ENCODE assay signal across 14 cellular contexts in genomic region chr10:30827531-30828120, GRCh38.
A peak's percentile ranks its signal among the peaks of the same experiment; 100 is the strongest.
DNase-seq lines count a peak whose midpoint lies in the region; ATAC-seq and TF ChIP-seq lines count a peak whose summit lies in the region.
"Had no signal": no experiment of that assay in that cellular context is flagged by ENCODE, and none has a peak within 500 bp of the region (broad histone marks: within the 10 kb centered on the region; RNA-seq: fewer than 3 reads in every experiment).

No MANE protein-coding gene starts in this region.

- H3K9me3 Mint-ChIP-seq in HFFc6, result no peaks in the 10 kb centered on the region
- peaks cover 2% of the 10 kb centered on the region for H3K9me3 Mint-ChIP-seq in endodermal cell
- H3K9me3 Mint-ChIP-seq: effector memory CD8-positive, alpha-beta T cell; nephron progenitor cell had no signal

- intact Hi-C loops in sciatic nerve (cut with DNase I), result no loop called here

- DNase-seq in HFFc6 (peak; percentile 37), RPMI7951 (ENCODE audit: low read depth) (peak; percentile 57), fibroblast of pulmonary artery (ENCODE audit: low read depth) (peak; percentile 79), sciatic nerve (ENCODE audit: low spot score) (no peak), BE2C (no peak), endodermal cell (no peak)
- no peak for DNase-seq in activated T-cell treated with anti-CD3 and anti-CD28 coated beads, Interleukin-2, amount 50 U/mL, for 48 hours
- DNase-seq in stimulated activated CD4-positive, alpha-beta T cell treated with anti-CD3 and anti-CD28 coated beads, Interleukin-12 subunit alpha, Interleukin-12 subunit beta, amount 100 ng/mL, for 4 hours, result no peak
- DNase-seq: activated gamma-delta T cell; brain microvascular endothelial cell; effector memory CD8-positive, alpha-beta T cell; NCI-H2107; nephron progenitor cell; stimulated activated naive CD4-positive, alpha-beta T cell had no signal

- H3K4me3 Mint-ChIP-seq in HFFc6, result no peak overlapping the region
- no peak overlapping the region for H3K4me3 Mint-ChIP-seq in endodermal cell
- H3K4me3 Mint-ChIP-seq: effector memory CD8-positive, alpha-beta T cell; nephron progenitor cell had no signal

- ATAC-seq in sciatic nerve, result peak; percentile 60
- ATAC-seq: effector memory CD8-positive, alpha-beta T cell had no signal

- peaks cover 5% of the 10 kb centered on the region for H3K27me3 Mint-ChIP-seq in HFFc6 (ENCODE audit: insufficient read depth)
- peaks cover 99% of the 10 kb centered on the region for H3K27me3 Mint-ChIP-seq in endodermal cell (ENCODE audit: insufficient read depth)

- H3K27me3 ChIP-seq in BE2C, result no peaks in the 10 kb centered on the region
- H3K27me3 ChIP-seq in endodermal cell (ENCODE audit: control insufficient read depth, insufficient read depth, low read length, poor library complexity, severe bottlenecking), result peaks cover 92% of the 10 kb centered on the region
- H3K27me3 ChIP-seq: brain microvascular endothelial cell had no signal

- no peak overlapping the region for H3K9ac ChIP-seq in endodermal cell (ENCODE audit: extremely low read depth, low read length, poor library complexity, severe bottlenecking)

- H3K27ac Mint-ChIP-seq in HFFc6 (no peak overlapping the region), endodermal cell (no peak overlapping the region)
- H3K27ac Mint-ChIP-seq: effector memory CD8-positive, alpha-beta T cell; nephron progenitor cell had no signal

- 80 to 82% methylated on average over 2 to 7 of the region's 8 CpGs for WGBS in endodermal cell (ENCODE audit: insufficient coverage in 1 of 2, insufficient read length in 1 of 2), 2 experiments

- H3K36me3 Mint-ChIP-seq in HFFc6 (ENCODE audit: low read depth), result no peaks in the 10 kb centered on the region
- H3K36me3 Mint-ChIP-seq in endodermal cell (ENCODE audit: low read depth), result no peaks in the 10 kb centered on the region

- H3K27ac ChIP-seq in endodermal cell (ENCODE audit: low read depth, low read length), result no peak overlapping the region
- H3K27ac ChIP-seq: brain microvascular endothelial cell had no signal

- H3K4me1 ChIP-seq in BE2C, result peaks cover 3% of the 10 kb centered on the region; the same call in 1 of the 2 replicates
- peaks cover 15% of the 10 kb centered on the region for H3K4me1 ChIP-seq in endodermal cell (ENCODE audit: control insufficient read depth, insufficient read depth, low read length)

- H3K4me3 ChIP-seq in fibroblast of pulmonary artery (replicated peaks; ENCODE audit: low read depth, low read length) (no peak overlapping the region), BE2C (ENCODE audit: low read depth, low read length) (no peak overlapping the region), endodermal cell (ENCODE audit: low read length) (no peak overlapping the region)

- H3K9me3 ChIP-seq in BE2C, result no peaks in the 10 kb centered on the region
- peaks cover 5% of the 10 kb centered on the region for H3K9me3 ChIP-seq in endodermal cell (ENCODE audit: control insufficient read depth, low read length)

- H3K4me1 Mint-ChIP-seq in HFFc6 (ENCODE audit: low read depth), result peaks cover 36% of the 10 kb centered on the region
- peaks cover 15% of the 10 kb centered on the region for H3K4me1 Mint-ChIP-seq in endodermal cell

- TF ChIP-seq CTCF in HFFc6 (IDR thresholded peaks at IDR 0.05) (no peak), fibroblast of pulmonary artery (IDR thresholded peaks at IDR 0.05; ENCODE audit: low read length, missing control alignments) (no peak), BE2C (IDR thresholded peaks at IDR 0.05; ENCODE audit: low read depth, low read length) (no peak), endodermal cell (conservative IDR thresholded peaks at IDR 0.05) (no peak)

- H3K36me3 ChIP-seq in BE2C (no peaks in the 10 kb centered on the region), endodermal cell (ENCODE audit: control insufficient read depth, insufficient read depth, low read length) (no peaks in the 10 kb centered on the region)
- H3K36me3 ChIP-seq: brain microvascular endothelial cell had no signal

Comparison
In these comparisons a context has a peak if more than half of its experiments do, and no peak if none do; other contexts are left out.
1. DNase-seq: peak in HFFc6 (single experiment), RPMI7951 (single experiment) and fibroblast of pulmonary artery (single experiment); none in sciatic nerve (single experiment), activated T-cell treated with anti-CD3 and anti-CD28 coated beads, Interleukin-2, amount 50 U/mL, for 48 hours (0 of 2), stimulated activated CD4-positive, alpha-beta T cell treated with anti-CD3 and anti-CD28 coated beads, Interleukin-12 subunit alpha, Interleukin-12 subunit beta, amount 100 ng/mL, for 4 hours (single experiment), BE2C (single experiment) and endodermal cell (single experiment).